Comparison of ENCODE assay signal across 9 cellular contexts in genomic region chr4:54657194-54657555, GRCh38. TPM values are rescaled to one million over a fixed set of nuclear protein-coding genes. Genes with fewer than 3 reads are reported as not detected.
A peak's percentile ranks its signal among the peaks of the same experiment; 100 is the strongest.
DNase-seq lines count a peak whose midpoint lies in the region; ATAC-seq and TF ChIP-seq lines count a peak whose summit lies in the region.
"Had no signal": no experiment of that assay in that cellular context is flagged by ENCODE, and none has a peak within 500 bp of the region (broad histone marks: within the 10 kb centered on the region; RNA-seq: fewer than 3 reads in every experiment).

No MANE protein-coding gene starts in this region.

- ATAC-seq in GM18498 (IDR thresholded peaks at IDR 0.05; ENCODE audit: unreplicated experiment) (no peak), HG03460 (IDR thresholded peaks at IDR 0.05; ENCODE audit: unreplicated experiment) (no peak), GM19397 (IDR thresholded peaks at IDR 0.05; ENCODE audit: unreplicated experiment) (no peak)

- H3K9ac ChIP-seq in ES-I3 (ENCODE audit: low read depth, low read length), result peak overlapping the region; percentile 53

- H3K4me1 ChIP-seq in ES-I3 (ENCODE audit: insufficient read depth, low read length) (peaks cover 11% of the 10 kb centered on the region; the same call in 1 of the 2 replicates), sigmoid colon (peaks cover 0 to 33% (median 31%) of the 10 kb centered on the region in 4 donors)

- H3K27me3 ChIP-seq in sigmoid colon, result peaks cover 24 to 54% (median 41%) of the 10 kb centered on the region in 3 donors

- intact Hi-C loops in sigmoid colon (cut with DNase I), result no loop called here

- H3K4me3 ChIP-seq in foreskin fibroblast (ENCODE audit: low read depth in 1 of 2, low read length in 2 of 2) (peak overlapping the region; percentile 68 to 82), sigmoid colon (peak overlapping the region in 3 of 4 donors; percentile 39 to 58 (median 50))

- H3K36me3 ChIP-seq in ES-I3 (ENCODE audit: insufficient read depth, low read length), result no peaks in the 10 kb centered on the region
- H3K36me3 ChIP-seq in sigmoid colon, result no peaks in the 10 kb centered on the region

- WGBS in sigmoid colon, 2 donors, result 4 to 10% methylated on average over 25 of the region's 25 CpGs

- H3K27ac ChIP-seq in sigmoid colon, result no peak overlapping the region
- H3K27ac ChIP-seq: epithelial cell of prostate had no signal

- H3K9me3 ChIP-seq in ES-I3 (ENCODE audit: control insufficient read depth, insufficient read depth, low read length), result no peaks in the 10 kb centered on the region
- no peaks in the 10 kb centered on the region for H3K9me3 ChIP-seq in sigmoid colon

- no peak for TF ChIP-seq CTCF in foreskin fibroblast (IDR thresholded peaks at IDR 0.05; ENCODE audit: low read depth, low read length)
- TF ChIP-seq CTCF in sigmoid colon (IDR thresholded peaks at IDR 0.05), result no peak

- DNase-seq in NCI-H345 treated with DMSO at 0.1 percent for 48 hours (lab: John Stamatoyannopoulos, UW; ENCODE audit: unreplicated experiment) (peak; percentile 57), foreskin fibroblast (no peak), sigmoid colon (no peak), epidermal melanocyte (ENCODE audit: insufficient read length, low spot score) (no peak)

- TF ChIP-seq EP300 in sigmoid colon (IDR thresholded peaks at IDR 0.05), result no peak

- TF ChIP-seq POLR2A in sigmoid colon (IDR thresholded peaks at IDR 0.05), result no peak

RNA-seq across cellular contexts. Expression of gene KIT, which starts 0.6 kb away (rescaled TPM):
- 10 to 100 TPM; 31.0 to 58.7 (median 40.3) TPM for total RNA-seq in sigmoid colon
- 1 to 10 TPM in 2 of 3 donors, under 1 TPM in 1; 0.69 to 2.8 (median 1.2) TPM for polyA plus RNA-seq in sigmoid colon
